ENCODE assay signal across 8 cellular contexts in the genomic region with DNA sequence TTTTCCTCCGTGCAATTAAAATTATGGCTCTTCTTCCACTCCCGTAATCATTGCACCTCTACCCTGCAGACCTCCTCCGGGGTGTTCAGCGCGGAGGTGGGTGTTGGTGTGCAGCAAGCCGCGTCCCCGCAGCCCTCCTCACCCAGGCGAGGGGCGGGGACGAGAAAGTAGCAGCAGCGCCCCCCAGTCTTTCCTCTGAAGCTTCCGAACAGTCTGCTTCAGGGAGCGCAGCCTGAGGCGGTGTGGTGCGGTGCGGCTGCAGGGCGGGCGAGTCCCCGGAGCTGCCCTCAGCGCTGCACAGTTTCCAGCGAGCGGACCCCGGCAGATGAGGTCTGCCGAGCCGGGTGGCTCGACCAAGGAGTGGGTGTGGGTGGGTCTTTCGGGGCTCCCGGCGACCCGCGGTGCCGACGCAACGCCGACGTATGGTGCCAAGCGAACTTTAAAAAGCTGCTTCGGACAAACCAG. TPM values are rescaled to one million over a fixed set of nuclear protein-coding genes. Genes with fewer than 3 reads are reported as not detected.
A peak's percentile ranks its signal among the peaks of the same experiment; 100 is the strongest.
DNase-seq lines count a peak whose midpoint lies in the region; ATAC-seq, FAIRE-seq and TF ChIP-seq lines count a peak whose summit lies in the region.

A gene with protein sequence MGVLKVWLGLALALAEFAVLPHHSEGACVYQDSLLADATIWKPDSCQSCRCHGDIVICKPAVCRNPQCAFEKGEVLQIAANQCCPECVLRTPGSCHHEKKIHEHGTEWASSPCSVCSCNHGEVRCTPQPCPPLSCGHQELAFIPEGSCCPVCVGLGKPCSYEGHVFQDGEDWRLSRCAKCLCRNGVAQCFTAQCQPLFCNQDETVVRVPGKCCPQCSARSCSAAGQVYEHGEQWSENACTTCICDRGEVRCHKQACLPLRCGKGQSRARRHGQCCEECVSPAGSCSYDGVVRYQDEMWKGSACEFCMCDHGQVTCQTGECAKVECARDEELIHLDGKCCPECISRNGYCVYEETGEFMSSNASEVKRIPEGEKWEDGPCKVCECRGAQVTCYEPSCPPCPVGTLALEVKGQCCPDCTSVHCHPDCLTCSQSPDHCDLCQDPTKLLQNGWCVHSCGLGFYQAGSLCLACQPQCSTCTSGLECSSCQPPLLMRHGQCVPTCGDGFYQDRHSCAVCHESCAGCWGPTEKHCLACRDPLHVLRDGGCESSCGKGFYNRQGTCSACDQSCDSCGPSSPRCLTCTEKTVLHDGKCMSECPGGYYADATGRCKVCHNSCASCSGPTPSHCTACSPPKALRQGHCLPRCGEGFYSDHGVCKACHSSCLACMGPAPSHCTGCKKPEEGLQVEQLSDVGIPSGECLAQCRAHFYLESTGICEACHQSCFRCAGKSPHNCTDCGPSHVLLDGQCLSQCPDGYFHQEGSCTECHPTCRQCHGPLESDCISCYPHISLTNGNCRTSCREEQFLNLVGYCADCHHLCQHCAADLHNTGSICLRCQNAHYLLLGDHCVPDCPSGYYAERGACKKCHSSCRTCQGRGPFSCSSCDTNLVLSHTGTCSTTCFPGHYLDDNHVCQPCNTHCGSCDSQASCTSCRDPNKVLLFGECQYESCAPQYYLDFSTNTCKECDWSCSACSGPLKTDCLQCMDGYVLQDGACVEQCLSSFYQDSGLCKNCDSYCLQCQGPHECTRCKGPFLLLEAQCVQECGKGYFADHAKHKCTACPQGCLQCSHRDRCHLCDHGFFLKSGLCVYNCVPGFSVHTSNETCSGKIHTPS (N-terminal part only) (plus strand): TSS at position 189 of the 465 bp plus-strand sequence. CDS start 687 bp downstream, outside the sequence.

- H3K4ac ChIP-seq in IMR-90 (ENCODE audit: low read depth, low read length) = no peak within 1 kb of the TSS

- H3K27ac ChIP-seq in BLaER1 (no peak within 1 kb of the TSS), IMR-90 (ENCODE audit: insufficient read depth, low read length) (no peak within 1 kb of the TSS), endothelial cell of umbilical vein (ENCODE audit: insufficient read depth, low read depth, low read length) (no peak within 1 kb of the TSS), upper lobe of left lung (peak within 1 kb of the TSS; percentile 69 to 79 (median 74))

- TF ChIP-seq EP300 in upper lobe of left lung (IDR thresholded peaks at IDR 0.05) = no peak

- intact Hi-C loops in IMR-90 (cut with micrococcal nuclease) = loop anchor here (5.0 kb wide), 2 partner anchors 455 to 805 kb away; no protein-coding TSS in a partner anchor
- intact Hi-C loops in endothelial cell of umbilical vein (cut with micrococcal nuclease) = loop anchor here (2.0 to 5.0 kb wide), 5 partner anchors 195 to 880 kb away; a partner anchor contains a TSS
- intact Hi-C loops in mucosa of descending colon (cut with DNase I, micrococcal nuclease) = loop anchor here in 1 of 2 donors (5.0 kb wide), 1 partner anchor 455 kb away; no protein-coding TSS in a partner anchor

- TF ChIP-seq CTCF in IMR-90 (conservative IDR thresholded peaks at IDR 0.05; ENCODE audit: low read depth, low read length) (no peak), endothelial cell of umbilical vein (IDR thresholded peaks at IDR 0.05; ENCODE audit: extremely low read depth in 1 of 2, insufficient read depth in 1 of 2, low read depth in 1 of 2, low read length in 2 of 2) (peak in 1 of 2 donors; percentile 18), mucosa of descending colon (IDR thresholded peaks at IDR 0.05) (no peak), upper lobe of left lung (IDR thresholded peaks at IDR 0.05) (no peak)

- H3K23ac ChIP-seq in IMR-90 (ENCODE audit: low read depth, low read length) = no peak within 1 kb of the TSS

- no peak for TF ChIP-seq POLR2A in IMR-90 (IDR thresholded peaks at IDR 0.05; ENCODE audit: low read depth, low read length)
- no peak for TF ChIP-seq POLR2A in endothelial cell of umbilical vein (IDR thresholded peaks at IDR 0.05; ENCODE audit: low read depth, low read length)
- no peak for TF ChIP-seq POLR2A in upper lobe of left lung (IDR thresholded peaks at IDR 0.05)
- TF ChIP-seq POLR2A in erythroblast (IDR thresholded peaks at IDR 0.05; ENCODE audit: low read length) = no peak

- H3K36me3 Mint-ChIP-seq in T-helper 2 cell treated with Interferon-gamma antibody and Interleukin-4, amounts not matched to agents 5 μg/mL and 100 μg/mL, for 36 hours (ENCODE audit: low read depth) = no peaks in the 10 kb centered on the region

- H4K20me1 ChIP-seq in BLaER1 (peaks cover 26% of the 10 kb centered on the region), IMR-90 (ENCODE audit: insufficient read depth, low read length) (no peaks in the 10 kb centered on the region; the same call in 1 of the 2 replicates), endothelial cell of umbilical vein (replicated peaks; ENCODE audit: control insufficient read depth, extremely low read depth, insufficient read depth, low read length) (no peaks in the 10 kb centered on the region)

- H3K4me1 Mint-ChIP-seq in T-helper 2 cell treated with Interferon-gamma antibody and Interleukin-4, amounts not matched to agents 5 μg/mL and 100 μg/mL, for 36 hours (ENCODE audit: low read depth) = peaks cover 26% of the 10 kb centered on the region

- no peak within 1 kb of the TSS for H2BK120ac ChIP-seq in IMR-90 (ENCODE audit: low read depth, low read length)

- no peaks in the 10 kb centered on the region for H3K79me2 ChIP-seq in endothelial cell of umbilical vein (ENCODE audit: control insufficient read depth, insufficient read depth, low read length)

- H3K9me3 Mint-ChIP-seq in T-helper 2 cell treated with Interferon-gamma antibody and Interleukin-4, amounts not matched to agents 5 μg/mL and 100 μg/mL, for 36 hours = no peaks in the 10 kb centered on the region

- no peak within 1 kb of the TSS for H4K5ac ChIP-seq in IMR-90 (ENCODE audit: low read depth, low read length)

- H3K9me1 ChIP-seq in IMR-90 (ENCODE audit: insufficient read depth, low read length) (no peaks in the 10 kb centered on the region), endothelial cell of umbilical vein (replicated peaks; ENCODE audit: control insufficient read depth, extremely low read depth, insufficient read depth, low read length) (no peaks in the 10 kb centered on the region)

- dilution Hi-C loops in IMR-90 (cut with HindIII; ENCODE audit: low sequenced_read_pairs, unreplicated experiment) (no loop called here), endothelial cell of umbilical vein (cut with MboI; ENCODE audit: extremely low pct_ligation_motif_present, low sequenced_read_pairs) (no loop called here)

- peak within 1 kb of the TSS; percentile 18 for H3K27ac Mint-ChIP-seq in T-helper 2 cell treated with Interferon-gamma antibody and Interleukin-4, amounts not matched to agents 5 μg/mL and 100 μg/mL, for 36 hours

- DNase-seq in IMR-90 (no peak), endothelial cell of umbilical vein (ENCODE audit: low read depth, low spot score) (peak; percentile 36), mucosa of descending colon (peak; percentile 23 to 58 (median 53)), upper lobe of left lung (peak; percentile 22 to 84), erythroblast (lab: John Stamatoyannopoulos, UW) (no peak)
- no peak for DNase-seq in T-helper 2 cell treated with Interferon-gamma antibody and Interleukin-4, amounts not matched to agents 5 μg/mL and 100 μg/mL, for 36 hours (ENCODE audit: low spot score)

- H4K8ac ChIP-seq in IMR-90 (ENCODE audit: low read depth in 2 of 2, low read length in 2 of 2) = no peak within 1 kb of the TSS

- TF ChIP-seq RAD21 in IMR-90 (IDR thresholded peaks at IDR 0.05; ENCODE audit: low read length) = no peak

- no peak within 1 kb of the TSS for H4K91ac ChIP-seq in IMR-90 (ENCODE audit: insufficient read depth, low read depth, low read length)

- H2AFZ ChIP-seq in IMR-90 (replicated peaks; ENCODE audit: low read length, poor library complexity) = peak within 1 kb of the TSS; percentile 72
- peak within 1 kb of the TSS; percentile 71 for H2AFZ ChIP-seq in endothelial cell of umbilical vein (ENCODE audit: low read depth, low read length)

- H3K36me3 ChIP-seq in BLaER1 (no peaks in the 10 kb centered on the region), IMR-90 (ENCODE audit: control insufficient read depth, insufficient read depth, low read length) (no peaks in the 10 kb centered on the region), endothelial cell of umbilical vein (ENCODE audit: control insufficient read depth in 2 of 2, extremely low read depth in 1 of 2, insufficient read depth in 2 of 2, low read length in 2 of 2) (no peaks in the 10 kb centered on the region), mucosa of descending colon (ENCODE audit: low read depth) (no peaks in the 10 kb centered on the region), upper lobe of left lung (no peaks in the 10 kb centered on the region)

- BruUV-seq in IMR-90 (replicated peaks; lab: Mats Ljungman, UMichigan) (no TSS peak), endothelial cell of umbilical vein (replicated peaks; lab: Mats Ljungman, UMichigan) (no TSS peak)

- no peak for FAIRE-seq in endothelial cell of umbilical vein (lab: Jason Lieb, UNC)

- H3K18ac ChIP-seq in IMR-90 (ENCODE audit: low read depth, low read length) = no peak within 1 kb of the TSS

- POLR2A ChIA-PET in IMR-90 (lab: Charles Lee; ENCODE audit: unreplicated experiment) (no interaction called here), endothelial cell of umbilical vein (lab: Charles Lee) (no interaction called here)

- WGBS in IMR-90 (ENCODE audit: extremely low coverage in 2 of 2, insufficient read length in 1 of 2), 2 experiments = 1% methylated on average over 15 of the region's 39 CpGs; no CpG with 5 or more reads in 1 of the 2 experiments
- 0 to 1% methylated on average over 7 to 39 of the region's 39 CpGs for WGBS in upper lobe of left lung, 2 donors

- H3K27me3 ChIP-seq in BLaER1 = peaks cover 52% of the 10 kb centered on the region
- H3K27me3 ChIP-seq in IMR-90 (ENCODE audit: control insufficient read depth, insufficient read depth, low read length) = peaks cover 46% of the 10 kb centered on the region
- peaks cover 10 to 16% of the 10 kb centered on the region in 2 experiments for H3K27me3 ChIP-seq in endothelial cell of umbilical vein (ENCODE audit: control insufficient read depth in 2 of 2, insufficient read depth in 2 of 2, low read length in 2 of 2)
- peaks cover 0 to 17% (median 6%) of the 10 kb centered on the region in 4 donors for H3K27me3 ChIP-seq in upper lobe of left lung

- 0 out of 2 replicates have a peak within 1 kb of the TSS, but pooled peaks have one; percentile 7 for H3K9ac ChIP-seq in BLaER1
- H3K9ac ChIP-seq in IMR-90 (ENCODE audit: low read depth, low read length) = no peak within 1 kb of the TSS
- peak within 1 kb of the TSS; percentile 57 for H3K9ac ChIP-seq in endothelial cell of umbilical vein (replicated peaks; ENCODE audit: extremely low read depth, insufficient read depth, low read length)

- H3K4me1 ChIP-seq in BLaER1 (peaks cover 34% of the 10 kb centered on the region), IMR-90 (ENCODE audit: control insufficient read depth, insufficient read depth, low read length) (peaks cover 2% of the 10 kb centered on the region; the same call in 1 of the 2 replicates), endothelial cell of umbilical vein (ENCODE audit: control insufficient read depth, extremely low read depth, insufficient read depth, low read length) (peaks cover 28% of the 10 kb centered on the region), mucosa of descending colon (ENCODE audit: low read depth) (peaks cover 22% of the 10 kb centered on the region), upper lobe of left lung (peaks cover 13 to 33% (median 32%) of the 10 kb centered on the region in 4 donors)

- H3K79me1 ChIP-seq in IMR-90 (ENCODE audit: low read depth in 1 of 2, low read length in 2 of 2) = no peaks in the 10 kb centered on the region

- peak within 1 kb of the TSS; percentile 90 for H3K4me3 Mint-ChIP-seq in T-helper 2 cell treated with Interferon-gamma antibody and Interleukin-4, amounts not matched to agents 5 μg/mL and 100 μg/mL, for 36 hours

- no peak within 1 kb of the TSS for H2BK15ac ChIP-seq in IMR-90 (ENCODE audit: low read depth, low read length)

- H3K4me3 ChIP-seq in BLaER1 = peak within 1 kb of the TSS; percentile 67
- H3K4me3 ChIP-seq in IMR-90 (ENCODE audit: insufficient read depth, low read depth, low read length) = peak within 1 kb of the TSS; percentile 57
- peak within 1 kb of the TSS; percentile 47 to 80 (median 51) for H3K4me3 ChIP-seq in endothelial cell of umbilical vein (replicated peaks in 1 of 3; ENCODE audit: insufficient read depth in 1 of 3, low read depth in 1 of 3, low read length in 3 of 3)
- no peak within 1 kb of the TSS for H3K4me3 ChIP-seq in mucosa of descending colon
- H3K4me3 ChIP-seq in upper lobe of left lung = peak within 1 kb of the TSS; percentile 47 to 65 (median 56)

- no peaks in the 10 kb centered on the region for H3K9me3 ChIP-seq in BLaER1
- H3K9me3 ChIP-seq in IMR-90 (ENCODE audit: control insufficient read depth, insufficient read depth, low read length) = no peaks in the 10 kb centered on the region
- no peaks in the 10 kb centered on the region for H3K9me3 ChIP-seq in endothelial cell of umbilical vein (replicated peaks; ENCODE audit: control insufficient read depth, insufficient read depth, low read length)
- H3K9me3 ChIP-seq in mucosa of descending colon = no peaks in the 10 kb centered on the region
- H3K9me3 ChIP-seq in upper lobe of left lung = no peaks in the 10 kb centered on the region

- CTCF ChIA-PET in IMR-90 (lab: Yijun Ruan, JAX) = no interaction called here
- CTCF ChIA-PET in endothelial cell of umbilical vein (lab: Charles Lee) = interaction anchor here (0.5 to 1.9 kb wide), 7 partner anchors 38 to 458 kb away, joined by 3 to 7 read pairs (median 3); a partner anchor contains a TSS

- no peak within 1 kb of the TSS for H3K56ac ChIP-seq in IMR-90 (ENCODE audit: extremely low read depth, insufficient read depth, low read length)

- H3K14ac ChIP-seq in IMR-90 (replicated peaks; ENCODE audit: low read depth, low read length) = no peak within 1 kb of the TSS

- peaks cover 70% of the 10 kb centered on the region for H3K27me3 Mint-ChIP-seq in T-helper 2 cell treated with Interferon-gamma antibody and Interleukin-4, amounts not matched to agents 5 μg/mL and 100 μg/mL, for 36 hours (ENCODE audit: low read depth)

- H2BK5ac ChIP-seq in IMR-90 (ENCODE audit: low read depth, low read length, poor library complexity, severe bottlenecking) = no peak within 1 kb of the TSS

- peak within 1 kb of the TSS; percentile 44 for H2AK9ac ChIP-seq in IMR-90 (replicated peaks; ENCODE audit: low read depth, low read length, poor library complexity)

- no peak within 1 kb of the TSS for H2AK5ac ChIP-seq in IMR-90 (ENCODE audit: low read depth, low read length)

- ATAC-seq in GM19025 (IDR thresholded peaks at IDR 0.05; ENCODE audit: low read depth, unreplicated experiment) (peak; percentile 30), IMR-90 (ENCODE audit: low read depth) (peak; percentile 61), mucosa of descending colon (peak; percentile 44), upper lobe of left lung (ENCODE audit: low FRiP score in 2 of 2) (peak; percentile 35 to 64)

- in situ Hi-C loops in IMR-90 (cut with MboI; ENCODE audit: low sequenced_read_pairs) = no loop called here

- peak within 1 kb of the TSS; percentile 97 for H3K4me2 ChIP-seq in BLaER1
- peak within 1 kb of the TSS; percentile 97 for H3K4me2 ChIP-seq in IMR-90 (ENCODE audit: low read depth, low read length)
- peak within 1 kb of the TSS; percentile 94 for H3K4me2 ChIP-seq in endothelial cell of umbilical vein (ENCODE audit: insufficient read depth, low read length)

- H2BK20ac ChIP-seq in IMR-90 (ENCODE audit: low read depth, low read length) = no peak within 1 kb of the TSS

RNA-seq across cellular contexts. Expression of the gene that starts here (rescaled TPM):
- total RNA-seq in IMR-90 (2012; rRNA removed) (under 0.01 TPM in 2 replicates), endothelial cell of umbilical vein (3.4 and 3.6 TPM in 2 replicates), mucosa of descending colon (1 to 10 TPM; 1.2 to 9.3 (median 2.2) TPM), upper lobe of left lung (10 to 100 TPM in 1 of 6 donors, 1 to 10 TPM in 5; 3.9 to 11.2 (median 6.7) TPM)
- polyA plus RNA-seq in IMR-90 (2012; rRNA removed) (0.01 and 0.03 TPM in 2 replicates), endothelial cell of umbilical vein (1.3 and 1.4 TPM in 2 replicates)
- 0.03 TPM in 1 of 2 replicates, not detected in the other for polyA plus RNA-seq in IMR-90 (2012; cell fraction: cytosol; rRNA removed)
- 0.02 and 0.03 TPM in 2 replicates for polyA plus RNA-seq in IMR-90 (2012; cell fraction: nucleus; rRNA removed; ENCODE audit: low replicate concordance)
- polyA plus RNA-seq in endothelial cell of umbilical vein (2011; cell fraction: cytosol; rRNA removed) = 0.92 and 0.97 TPM in 2 replicates
- polyA plus RNA-seq in endothelial cell of umbilical vein (2011; cell fraction: nucleus; rRNA removed) = 1.9 and 2.4 TPM in 2 replicates
- 0.10 and 0.50 TPM in 2 replicates for polyA plus RNA-seq in endothelial cell of umbilical vein (2012)
- polyA minus RNA-seq in endothelial cell of umbilical vein = 8.1 and 12.0 TPM in 2 replicates
- polyA minus RNA-seq in endothelial cell of umbilical vein (2011; cell fraction: cytosol; rRNA and poly(A)+ RNA removed) = 2.8 TPM
- 7.6 and 8.5 TPM in 2 replicates for polyA minus RNA-seq in endothelial cell of umbilical vein (2011; cell fraction: nucleus; rRNA and poly(A)+ RNA removed)

Comparison
In these comparisons a context has a peak if more than half of its experiments do, and no peak if none do; other contexts are left out.
1. Peak in ATAC-seq, H3K4me3 ChIP-seq and H3K4me2 ChIP-seq in IMR-90; RNA of the gene not detected or under 1 TPM.
2. H3K27ac ChIP-seq: peak in upper lobe of left lung (4 of 4); none in BLaER1 (single experiment), IMR-90 (single experiment) and endothelial cell of umbilical vein (single experiment).
3. DNase-seq: peak in endothelial cell of umbilical vein (single experiment), mucosa of descending colon (3 of 3) and upper lobe of left lung (2 of 2); none in IMR-90 (single experiment), T-helper 2 cell treated with Interferon-gamma antibody and Interleukin-4, amounts not matched to agents 5 μg/mL and 100 μg/mL, for 36 hours (single experiment) and erythroblast (0 of 2).
4. Peak in every context shown above with its lines, with median percentiles within 50 percentile points of each other: H3K4me2 ChIP-seq and ATAC-seq.